In the genomic region with DNA sequence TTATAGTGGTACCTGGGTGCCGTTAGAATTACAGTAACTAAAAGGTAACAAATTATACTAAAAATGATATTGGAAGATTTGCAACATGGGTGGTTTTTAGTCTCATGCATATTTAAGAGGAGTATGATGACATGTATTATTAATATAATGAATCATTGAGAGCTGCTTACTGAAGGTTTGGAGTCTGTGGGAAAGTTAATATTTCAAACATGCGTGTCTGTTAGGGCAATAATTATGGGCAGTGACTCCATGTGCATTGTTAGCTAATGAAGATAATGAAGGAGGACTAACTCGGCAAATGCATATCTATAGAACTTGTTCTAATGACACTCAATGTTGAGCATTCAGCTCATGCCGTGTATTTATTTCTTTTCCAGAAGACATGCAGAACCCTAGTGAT, we compare ENCODE assay signal across 20 cellular contexts.
"Had no signal": no experiment of that assay in that cellular context is flagged by ENCODE, and none has a peak within 500 bp of the region (broad histone marks: within the 10 kb centered on the region; RNA-seq: fewer than 3 reads in every experiment).

No MANE protein-coding gene starts in this region.

- DNase-seq: activated CD4-positive, alpha-beta memory T cell treated with anti-CD3 and anti-CD28 coated beads for 36 hours; activated CD4-positive, alpha-beta T cell treated with anti-CD3 and anti-CD28 coated beads for 4 hours; activated naive CD4-positive, alpha-beta T cell; activated naive CD8-positive, alpha-beta T cell treated with anti-CD3 and anti-CD28 coated beads, Interleukin-2, amount 10 ng/mL, durations not matched to agents 7 days and 5 days; activated T-cell treated with anti-CD3 and anti-CD28 coated beads, Interleukin-2, amount 50 U/mL, for 1 hour; heart left ventricle; kidney glomerular epithelial cell; left ventricle myocardium inferior; nephron progenitor cell; occipital lobe; SK-N-SH; stomach; trophoblast cell had no signal

- H3K27me3 Mint-ChIP-seq: activated CD4-positive, alpha-beta memory T cell treated with anti-CD3 and anti-CD28 coated beads for 36 hours; activated naive CD8-positive, alpha-beta T cell treated with anti-CD3 and anti-CD28 coated beads, Interleukin-2, amount 10 ng/mL, durations not matched to agents 7 days and 5 days; activated T-helper 17 cell treated with anti-CD3 and anti-CD28 coated beads, Interleukin-2, amount 50 U/mL, for 72 hours; central memory CD8-positive, alpha-beta T cell had no signal

- H3K36me3 Mint-ChIP-seq: WTC11 had no signal

- H3K27ac ChIP-seq: gastroesophageal sphincter, stomach had no signal

- H3K27me3 ChIP-seq: gastroesophageal sphincter, heart left ventricle, stomach had no signal

- H3K9ac ChIP-seq: SK-N-SH had no signal

- H3K4me2 ChIP-seq: SK-N-SH had no signal

- H3K27ac Mint-ChIP-seq: activated CD4-positive, alpha-beta memory T cell treated with anti-CD3 and anti-CD28 coated beads for 36 hours; activated naive CD8-positive, alpha-beta T cell treated with anti-CD3 and anti-CD28 coated beads, Interleukin-2, amount 10 ng/mL, durations not matched to agents 7 days and 5 days; nephron progenitor cell; progenitor cell of endocrine pancreas; T-helper 2 cell treated with Interferon-gamma antibody and Interleukin-4, amounts not matched to agents 5 μg/mL and 100 μg/mL, for 36 hours; WTC11 had no signal

- H3K4me3 ChIP-seq: coronary artery, gastroesophageal sphincter, heart left ventricle, left ventricle myocardium inferior, stomach had no signal

- H3K4me1 ChIP-seq: gastroesophageal sphincter had no signal

- H3K9me3 ChIP-seq: SK-N-SH, stomach had no signal

- H3K4me3 Mint-ChIP-seq: activated CD4-positive, alpha-beta memory T cell treated with anti-CD3 and anti-CD28 coated beads for 36 hours; activated naive CD8-positive, alpha-beta T cell treated with anti-CD3 and anti-CD28 coated beads, Interleukin-2, amount 10 ng/mL, durations not matched to agents 7 days and 5 days; activated T-helper 17 cell treated with anti-CD3 and anti-CD28 coated beads, Interleukin-2, amount 50 U/mL, for 72 hours; central memory CD8-positive, alpha-beta T cell; nephron progenitor cell; T-helper 2 cell treated with Interferon-gamma antibody and Interleukin-4, amounts not matched to agents 5 μg/mL and 100 μg/mL, for 36 hours; WTC11 had no signal

- ATAC-seq: activated T-helper 17 cell treated with anti-CD3 and anti-CD28 coated beads, Interleukin-2, amount 50 U/mL, for 72 hours; gastroesophageal sphincter; heart left ventricle; WTC11 had no signal

- H3K4me1 Mint-ChIP-seq: activated T-helper 17 cell treated with anti-CD3 and anti-CD28 coated beads, Interleukin-2, amount 50 U/mL, for 72 hours; central memory CD8-positive, alpha-beta T cell had no signal

- H3K9me3 Mint-ChIP-seq: activated CD4-positive, alpha-beta memory T cell treated with anti-CD3 and anti-CD28 coated beads for 36 hours; activated T-helper 17 cell treated with anti-CD3 and anti-CD28 coated beads, Interleukin-2, amount 50 U/mL, for 72 hours; central memory CD8-positive, alpha-beta T cell; T-helper 2 cell treated with Interferon-gamma antibody and Interleukin-4, amounts not matched to agents 5 μg/mL and 100 μg/mL, for 36 hours; WTC11 had no signal
